In genomic region chr17:4553669-4554068, GRCh38 we compare ENCODE assay signal across 10 cellular contexts. TPM values are rescaled to one million over a fixed set of nuclear protein-coding genes. Genes with fewer than 3 reads are reported as not detected.
A peak's percentile ranks its signal among the peaks of the same experiment; 100 is the strongest.
DNase-seq lines count a peak whose midpoint lies in the region; ATAC-seq, FAIRE-seq and TF ChIP-seq lines count a peak whose summit lies in the region.
"Had no signal": no experiment of that assay in that cellular context is flagged by ENCODE, and none has a peak within 500 bp of the region (broad histone marks: within the 10 kb centered on the region; RNA-seq: fewer than 3 reads in every experiment).

No MANE protein-coding gene starts in this region.

- ATAC-seq in HG03196 (IDR thresholded peaks at IDR 0.05; ENCODE audit: unreplicated experiment): no peak
- ATAC-seq in GM19455 (IDR thresholded peaks at IDR 0.05; ENCODE audit: unreplicated experiment): no peak

- intact Hi-C loops in thyroid gland (cut with DNase I): no loop called here

- H3K36me3 Mint-ChIP-seq in astrocyte (ENCODE audit: low read depth, unreplicated experiment): peaks cover 11% of the 10 kb centered on the region

- H3K4me3 Mint-ChIP-seq in astrocyte (ENCODE audit: unreplicated experiment): peak overlapping the region; percentile 98

- no peak for FAIRE-seq in astrocyte (lab: Jason Lieb, UNC)

- peaks cover 15% of the 10 kb centered on the region for H3K4me1 Mint-ChIP-seq in astrocyte (ENCODE audit: low read depth, unreplicated experiment)

- H3K9me3 ChIP-seq in BLaER1 treated with 17β-estradiol and CSF1 and Interleukin-3, amounts not matched to agents 10 nM and 100 nM (replicated peaks in 1 of 11): no peaks in the 10 kb centered on the region
- H3K9me3 ChIP-seq in HUES48 (ENCODE audit: control insufficient read depth, insufficient read depth, low read length): no peaks in the 10 kb centered on the region
- no peaks in the 10 kb centered on the region for H3K9me3 ChIP-seq in astrocyte (ENCODE audit: insufficient read depth, low read depth, low read length)
- no peaks in the 10 kb centered on the region for H3K9me3 ChIP-seq in muscle layer of duodenum (ENCODE audit: control insufficient read depth in 1 of 2, low read length in 2 of 2)
- no peaks in the 10 kb centered on the region for H3K9me3 ChIP-seq in thyroid gland
- H3K9me3 ChIP-seq: tibial artery had no signal

- TF ChIP-seq CTCF in astrocyte (IDR thresholded peaks at IDR 0.05; ENCODE audit: insufficient read depth, low read depth, low read length) (no peak), thyroid gland (IDR thresholded peaks at IDR 0.05) (no peak)

- no peaks in the 10 kb centered on the region for H3K9me3 Mint-ChIP-seq in astrocyte (ENCODE audit: unreplicated experiment)

- H2AFZ ChIP-seq in astrocyte (ENCODE audit: low read depth, low read length): no peak overlapping the region

- peak overlapping the region; percentile 77 to 92 (median 87) for H3K9ac ChIP-seq in BLaER1 treated with 17β-estradiol and CSF1 and Interleukin-3, amounts not matched to agents 10 nM and 100 nM
- H3K9ac ChIP-seq in HUES48 (ENCODE audit: low read depth, low read length) (no peak overlapping the region), astrocyte (ENCODE audit: low read length) (peak overlapping the region; percentile 83)

- peaks cover 43% of the 10 kb centered on the region for H3K79me2 ChIP-seq in astrocyte (ENCODE audit: insufficient read depth, low read length)

- 78% methylated on average over 9 of the region's 9 CpGs for WGBS in thyroid gland, 2 donors

- H3K27me3 ChIP-seq in BLaER1 treated with 17β-estradiol and CSF1 and Interleukin-3, amounts not matched to agents 10 nM and 100 nM: no peaks in the 10 kb centered on the region
- H3K27me3 ChIP-seq in HUES48 (ENCODE audit: control insufficient read depth, insufficient read depth, low read length) (no peaks in the 10 kb centered on the region), astrocyte (ENCODE audit: insufficient read depth, low read length) (no peaks in the 10 kb centered on the region), muscle layer of duodenum (ENCODE audit: low read depth, low read length) (no peaks in the 10 kb centered on the region), thyroid gland (no peaks in the 10 kb centered on the region)
- H3K27me3 ChIP-seq: tibial artery had no signal

- peaks cover 24 to 31% (median 28%) of the 10 kb centered on the region in 10 experiments for H3K4me1 ChIP-seq in BLaER1 treated with 17β-estradiol and CSF1 and Interleukin-3, amounts not matched to agents 10 nM and 100 nM
- H3K4me1 ChIP-seq in HUES48 (ENCODE audit: control insufficient read depth, insufficient read depth, low read length): peaks cover 15% of the 10 kb centered on the region
- H3K4me1 ChIP-seq in astrocyte (ENCODE audit: insufficient read depth, low read length): peaks cover 23% of the 10 kb centered on the region
- H3K4me1 ChIP-seq in muscle layer of duodenum (ENCODE audit: control insufficient read depth in 1 of 2, insufficient read depth in 2 of 2, low read length in 2 of 2): peaks cover 14 to 22% of the 10 kb centered on the region in 2 donors
- H3K4me1 ChIP-seq in thyroid gland: peaks cover 15 to 17% of the 10 kb centered on the region in 2 donors

- H3K4me2 ChIP-seq in BLaER1 treated with 17β-estradiol and CSF1 and Interleukin-3, amounts not matched to agents 10 nM and 100 nM: peak overlapping the region; percentile 90 to 98 (median 95)
- peak overlapping the region; percentile 98 for H3K4me2 ChIP-seq in astrocyte (ENCODE audit: low read length)

- peaks cover 0 to 62% (median 49%) of the 10 kb centered on the region in 11 experiments; a peak in 18 of 22 replicates for H4K20me1 ChIP-seq in BLaER1 treated with 17β-estradiol and CSF1 and Interleukin-3, amounts not matched to agents 10 nM and 100 nM
- H4K20me1 ChIP-seq in astrocyte (ENCODE audit: insufficient read depth, low read length): peaks cover 38% of the 10 kb centered on the region

- TF ChIP-seq POLR2A in thyroid gland (IDR thresholded peaks at IDR 0.05): no peak

- peak overlapping the region; percentile 78 to 97 (median 92) for H3K4me3 ChIP-seq in BLaER1 treated with 17β-estradiol and CSF1 and Interleukin-3, amounts not matched to agents 10 nM and 100 nM
- H3K4me3 ChIP-seq in HUES48 (ENCODE audit: low read depth, low read length): peak overlapping the region; percentile 93
- H3K4me3 ChIP-seq in astrocyte (ENCODE audit: insufficient read depth, low read depth, low read length): no peak overlapping the region
- peak overlapping the region; percentile 87 to 97 for H3K4me3 ChIP-seq in muscle layer of duodenum (ENCODE audit: low read depth in 1 of 2, low read length in 2 of 2)
- no peak overlapping the region for H3K4me3 ChIP-seq in thyroid gland (replicated peaks in 1 of 3)

- H3K27ac Mint-ChIP-seq in astrocyte (ENCODE audit: unreplicated experiment): no peak overlapping the region

- H3K27ac ChIP-seq in BLaER1 treated with 17β-estradiol and CSF1 and Interleukin-3, amounts not matched to agents 10 nM and 100 nM: peak overlapping the region in 3 of 11 experiments; percentile 85 to 89 (median 87); a peak in 6 of 22 replicates
- H3K27ac ChIP-seq in HUES48 (ENCODE audit: low read depth, low read length) (no peak overlapping the region), astrocyte (ENCODE audit: low read depth, low read length) (no peak overlapping the region), muscle layer of duodenum (ENCODE audit: low read length) (no peak overlapping the region), thyroid gland (no peak overlapping the region)

- DNase-seq in astrocyte (ENCODE audit: low read depth) (no peak), thyroid gland (no peak), SHP77 (lab: John Stamatoyannopoulos, UW) (no peak)
- DNase-seq: MV-4-11, tibial artery had no signal

- peaks cover 45 to 57% (median 54%) of the 10 kb centered on the region in 11 experiments for H3K36me3 ChIP-seq in BLaER1 treated with 17β-estradiol and CSF1 and Interleukin-3, amounts not matched to agents 10 nM and 100 nM
- H3K36me3 ChIP-seq in HUES48 (ENCODE audit: control insufficient read depth, insufficient read depth, low read length) (peaks cover 55% of the 10 kb centered on the region), astrocyte (ENCODE audit: insufficient read depth, low read length) (peaks cover 15% of the 10 kb centered on the region), muscle layer of duodenum (ENCODE audit: control insufficient read depth in 1 of 2, insufficient read depth in 2 of 2, low read length in 2 of 2) (peaks cover 34 to 40% of the 10 kb centered on the region in 2 donors), thyroid gland (peaks cover 28 to 33% of the 10 kb centered on the region in 2 donors)

- no peaks in the 10 kb centered on the region for H3K27me3 Mint-ChIP-seq in astrocyte (ENCODE audit: low read depth, unreplicated experiment)

RNA-seq across cellular contexts. Expression of gene MYBBP1A, which starts 1.5 kb away (rescaled TPM):
- 70.0 and 71.1 TPM in 2 replicates for total RNA-seq in astrocyte
- 10 to 100 TPM; 23.5 to 50.2 (median 37.6) TPM for total RNA-seq in thyroid gland

RNA-seq across cellular contexts. Expression of gene GGT6, which starts 6.7 kb away (rescaled TPM):
- total RNA-seq in astrocyte (not detected in 2 replicates), thyroid gland (1 to 10 TPM in 1 of 4 donors, under 1 TPM in 1, not detected in 2; 0.56 to 1.3 TPM)

RNA-seq across cellular contexts. Expression of gene SMTNL2, which starts 30.7 kb away (rescaled TPM):
- 0.18 and 0.26 TPM in 2 replicates for total RNA-seq in astrocyte
- total RNA-seq in thyroid gland: under 1 TPM; 0.44 to 0.81 (median 0.67) TPM

RNA-seq across cellular contexts. Expression of gene SPNS2, which starts 55.0 kb away (rescaled TPM):
- 1.3 and 4.3 TPM in 2 replicates for total RNA-seq in astrocyte
- 10 to 100 TPM in 1 of 4 donors, 1 to 10 TPM in 3; 5.6 to 16.3 (median 8.1) TPM for total RNA-seq in thyroid gland

Comparison
In these comparisons a context has a peak if more than half of its experiments do, and no peak if none do; other contexts are left out.
1. H3K4me3 ChIP-seq: peak in BLaER1 treated with 17β-estradiol and CSF1 and Interleukin-3, amounts not matched to agents 10 nM and 100 nM (10 of 10), HUES48 (single experiment) and muscle layer of duodenum (2 of 2); none in astrocyte (single experiment) and thyroid gland (0 of 3).